10 cellular contexts compared by ENCODE assay signal in genomic region chr14:32417956-32418552, GRCh38.
A peak's percentile ranks its signal among the peaks of the same experiment; 100 is the strongest.
DNase-seq lines count a peak whose midpoint lies in the region; ATAC-seq, FAIRE-seq and TF ChIP-seq lines count a peak whose summit lies in the region.
"Had no signal": no experiment of that assay in that cellular context is flagged by ENCODE, and none has a peak within 500 bp of the region (broad histone marks: within the 10 kb centered on the region; RNA-seq: fewer than 3 reads in every experiment).

No MANE protein-coding gene starts in this region.

- H3K4me3 ChIP-seq in bronchial epithelial cell (ENCODE audit: low read depth, low read length) = no peak overlapping the region

- H3K36me3 ChIP-seq in bronchial epithelial cell (ENCODE audit: control insufficient read depth, insufficient read depth, low read length) = no peaks in the 10 kb centered on the region

- ATAC-seq in GM21786 (IDR thresholded peaks at IDR 0.05; ENCODE audit: unreplicated experiment) (no peak), HG03432 (IDR thresholded peaks at IDR 0.05; ENCODE audit: unreplicated experiment) (no peak)

- DNase-seq in A172 (ENCODE audit: low spot score) (peak; percentile 83), LHCN-M2 (ENCODE audit: low read depth) (peak; percentile 95), bronchial epithelial cell (ENCODE audit: low read depth) (peak; percentile 85), left kidney (ENCODE audit: low read depth, low spot score) (peak; percentile 17), COR-L47 (lab: John Stamatoyannopoulos, UW) (no peak), activated gamma-delta T cell (lab: John Stamatoyannopoulos, UW) (no peak)
- DNase-seq: amniotic stem cell, T-helper 1 cell had no signal

- no peak for TF ChIP-seq CTCF in bronchial epithelial cell (IDR thresholded peaks at IDR 0.05; ENCODE audit: insufficient read depth, low read length, severe bottlenecking)

- no peaks in the 10 kb centered on the region for H3K27me3 ChIP-seq in bronchial epithelial cell (ENCODE audit: control insufficient read depth, insufficient read depth, low read length)

- no peak for FAIRE-seq in bronchial epithelial cell (lab: Jason Lieb, UNC)

Comparison
In these comparisons a context has a peak if more than half of its experiments do, and no peak if none do; other contexts are left out.
1. DNase-seq: peak in A172 (single experiment), LHCN-M2 (single experiment), bronchial epithelial cell (single experiment) and left kidney (single experiment); none in COR-L47 (single experiment) and activated gamma-delta T cell (single experiment).